Comparison of ENCODE assay signal across 13 cellular contexts in genomic region chr5:35785601-35786085, GRCh38.
A peak's percentile ranks its signal among the peaks of the same experiment; 100 is the strongest.
DNase-seq lines count a peak whose midpoint lies in the region; ATAC-seq lines count a peak whose summit lies in the region.
"Had no signal": no experiment of that assay in that cellular context is flagged by ENCODE, and none has a peak within 500 bp of the region (broad histone marks: within the 10 kb centered on the region; RNA-seq: fewer than 3 reads in every experiment).

No MANE protein-coding gene starts in this region.

- H3K9me3 Mint-ChIP-seq in activated CD8-positive, alpha-beta memory T cell treated with anti-CD3 and anti-CD28 coated beads, Interleukin-2, amount 10 ng/mL, durations not matched to agents 7 days and 5 days (ENCODE audit: low read depth), result no peaks in the 10 kb centered on the region

- peak; percentile 75 for ATAC-seq in activated CD8-positive, alpha-beta memory T cell treated with anti-CD3 and anti-CD28 coated beads, Interleukin-2, amount 10 ng/mL, durations not matched to agents 7 days and 5 days
- ATAC-seq in GM19455 (IDR thresholded peaks at IDR 0.05; ENCODE audit: unreplicated experiment) (no peak), HG02678 (IDR thresholded peaks at IDR 0.05; ENCODE audit: unreplicated experiment) (no peak)
- ATAC-seq: HCT116 had no signal

- no peaks in the 10 kb centered on the region for H3K27me3 Mint-ChIP-seq in activated CD8-positive, alpha-beta memory T cell treated with anti-CD3 and anti-CD28 coated beads, Interleukin-2, amount 10 ng/mL, durations not matched to agents 7 days and 5 days

- H3K4me1 Mint-ChIP-seq in activated CD8-positive, alpha-beta memory T cell treated with anti-CD3 and anti-CD28 coated beads, Interleukin-2, amount 10 ng/mL, durations not matched to agents 7 days and 5 days, result peaks cover 73% of the 10 kb centered on the region

- CTCF ChIA-PET in activated CD8-positive, alpha-beta memory T cell treated with anti-CD3 and anti-CD28 coated beads, Interleukin-2, amount 10 ng/mL, durations not matched to agents 7 days and 5 days (lab: Charles Lee), result interaction anchor here (0.7 to 2.6 kb wide), 12 partner anchors 8 to 167 kb away, joined by 3 to 11 read pairs (median 4); no protein-coding TSS in a partner anchor

- peak overlapping the region; percentile 90 for H3K27ac Mint-ChIP-seq in activated CD8-positive, alpha-beta memory T cell treated with anti-CD3 and anti-CD28 coated beads, Interleukin-2, amount 10 ng/mL, durations not matched to agents 7 days and 5 days

- DNase-seq in SIG-M5 treated with dmso at 0.1 percent for 504 hours (lab: John Stamatoyannopoulos, UW; ENCODE audit: unreplicated experiment) (peak; percentile 75), SIG-M5 (lab: John Stamatoyannopoulos, UW) (no peak), iris pigment epithelial cell (ENCODE audit: low read depth) (peak; percentile 29), GM03348 (ENCODE audit: low spot score) (no peak)
- DNase-seq in activated CD8-positive, alpha-beta memory T cell treated with anti-CD3 and anti-CD28 coated beads, Interleukin-2, amount 10 ng/mL, durations not matched to agents 7 days and 5 days, result peak; percentile 56
- DNase-seq in stimulated activated CD8-positive, alpha-beta memory T cell treated with anti-CD3 and anti-CD28 coated beads, Interleukin-4, amount 100 ng/mL, for 48 hours, result peak; percentile 64
- DNase-seq: effector CD4-positive, alpha-beta T cell; Karpas-422; nucleus accumbens; testis had no signal

- peaks cover 2% of the 10 kb centered on the region for H3K36me3 Mint-ChIP-seq in activated CD8-positive, alpha-beta memory T cell treated with anti-CD3 and anti-CD28 coated beads, Interleukin-2, amount 10 ng/mL, durations not matched to agents 7 days and 5 days

- H3K4me3 Mint-ChIP-seq in activated CD8-positive, alpha-beta memory T cell treated with anti-CD3 and anti-CD28 coated beads, Interleukin-2, amount 10 ng/mL, durations not matched to agents 7 days and 5 days, result peak overlapping the region; percentile 14

Comparison
In these comparisons a context has a peak if more than half of its experiments do, and no peak if none do; other contexts are left out.
1. DNase-seq: peak in SIG-M5 treated with dmso at 0.1 percent for 504 hours (single experiment), activated CD8-positive, alpha-beta memory T cell treated with anti-CD3 and anti-CD28 coated beads, Interleukin-2, amount 10 ng/mL, durations not matched to agents 7 days and 5 days (single experiment), iris pigment epithelial cell (single experiment) and stimulated activated CD8-positive, alpha-beta memory T cell treated with anti-CD3 and anti-CD28 coated beads, Interleukin-4, amount 100 ng/mL, for 48 hours (single experiment); none in SIG-M5 (single experiment) and GM03348 (single experiment).